ENCODE assay signal across 12 cellular contexts in the genomic region with DNA sequence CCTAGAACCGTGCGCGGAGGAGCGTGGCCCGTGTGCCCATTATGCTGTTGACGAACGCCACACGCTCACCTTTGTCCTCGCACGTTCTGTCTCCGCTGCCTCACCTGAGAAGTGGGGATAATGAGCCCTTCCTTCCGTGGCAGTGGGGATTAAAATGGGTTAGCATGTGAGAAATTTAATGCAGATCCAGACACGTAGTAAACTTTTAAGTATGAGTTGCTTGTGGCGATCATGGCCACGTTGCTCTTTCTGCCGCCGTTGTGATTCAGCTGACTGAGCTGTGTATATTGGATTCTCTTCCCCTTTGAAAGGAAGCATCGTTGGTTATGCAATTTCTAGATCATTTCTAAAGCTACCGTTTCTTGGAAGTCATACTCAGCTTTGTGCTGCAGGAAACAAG. TPM values are rescaled to one million over a fixed set of nuclear protein-coding genes. Genes with fewer than 3 reads are reported as not detected.
DNase-seq lines count a peak whose midpoint lies in the region; ATAC-seq, FAIRE-seq and TF ChIP-seq lines count a peak whose summit lies in the region.
"Had no signal": no experiment of that assay in that cellular context is flagged by ENCODE, and none has a peak within 500 bp of the region (broad histone marks: within the 10 kb centered on the region; RNA-seq: fewer than 3 reads in every experiment).

No MANE protein-coding gene starts in this region.

- ATAC-seq in HG03095 (IDR thresholded peaks at IDR 0.05; ENCODE audit: unreplicated experiment): no peak

- H3K36me3 Mint-ChIP-seq in nephron (ENCODE audit: low read depth): peaks cover 30% of the 10 kb centered on the region

- peak; percentile 62 for FAIRE-seq in GM12891 (lab: Jason Lieb, UNC)
- no peak for FAIRE-seq in urothelium cell line (lab: Jason Lieb, UNC)

- peaks cover 33% of the 10 kb centered on the region for H3K4me1 ChIP-seq in effector memory CD4-positive, alpha-beta T cell (ENCODE audit: control insufficient read depth, insufficient read depth, low read length, poor library complexity, severe bottlenecking)

- TF ChIP-seq CTCF in nephron (IDR thresholded peaks at IDR 0.05; ENCODE audit: unreplicated experiment in 3 of 3): no peak

- H3K27me3 ChIP-seq in effector memory CD4-positive, alpha-beta T cell (replicated peaks; ENCODE audit: control insufficient read depth, insufficient read depth, low read length, poor library complexity, severe bottlenecking): no peaks in the 10 kb centered on the region
- H3K27me3 ChIP-seq: brain microvascular endothelial cell had no signal

- no peaks in the 10 kb centered on the region for H3K9me3 Mint-ChIP-seq in nephron

- H3K9me3 ChIP-seq in effector memory CD4-positive, alpha-beta T cell (ENCODE audit: control insufficient read depth, low read length): no peaks in the 10 kb centered on the region

- DNase-seq in GM12891 (ENCODE audit: insufficient read length, low spot score) (no peak), SIG-M5 (lab: John Stamatoyannopoulos, UW) (peak; percentile 56), DMS53 (lab: John Stamatoyannopoulos, UW) (no peak), urothelium cell line (ENCODE audit: low spot score) (no peak), COR-L47 (lab: John Stamatoyannopoulos, UW) (no peak)
- DNase-seq in effector memory CD4-positive, alpha-beta T cell: no peak
- DNase-seq: activated CD4-positive, alpha-beta T cell treated with anti-CD3 and anti-CD28 coated beads, Interleukin-2, amount 50 U/mL, for 1 hour; brain microvascular endothelial cell; IMR-90 had no signal

- TF ChIP-seq POLR2A in GM12891 (IDR thresholded peaks at IDR 0.05; ENCODE audit: low read depth, low read length): no peak

- H3K4me3 Mint-ChIP-seq in nephron: no peak overlapping the region

- H3K27ac Mint-ChIP-seq in nephron: peak overlapping the region; percentile 25 to 93 (median 86)

- no peaks in the 10 kb centered on the region for H3K27me3 Mint-ChIP-seq in nephron (ENCODE audit: low read depth)

- peak overlapping the region; percentile 16 for H3K27ac ChIP-seq in effector memory CD4-positive, alpha-beta T cell (ENCODE audit: insufficient read depth, low read length, poor library complexity, severe bottlenecking)
- H3K27ac ChIP-seq: brain microvascular endothelial cell, RWPE1 had no signal

- peaks cover 51% of the 10 kb centered on the region for H3K4me1 Mint-ChIP-seq in nephron

- peaks cover 18% of the 10 kb centered on the region for H3K36me3 ChIP-seq in effector memory CD4-positive, alpha-beta T cell (ENCODE audit: control insufficient read depth, insufficient read depth, low read length)

- H3K4me3 ChIP-seq in effector memory CD4-positive, alpha-beta T cell (ENCODE audit: insufficient read depth, low read depth, low read length, poor library complexity, severe bottlenecking): peak overlapping the region; percentile 19

TF ChIP-seq in GM12891, 5 proteins besides CTCF, POLR2A, EP300 and RAD21:
- TF ChIP-seq TAF1 (IDR thresholded peaks at IDR 0.05; ENCODE audit: low read depth, low read length): no peak
- no peak for TF ChIP-seq SPI1 (IDR thresholded peaks at IDR 0.05; ENCODE audit: low read depth, low read length)
- TF ChIP-seq POU2F2 (IDR thresholded peaks at IDR 0.05; ENCODE audit: low read depth, low read length): no peak
- no peak for TF ChIP-seq PAX5 (IDR thresholded peaks at IDR 0.05; ENCODE audit: insufficient read depth, low read length, severe bottlenecking)
- no peak for TF ChIP-seq POLR2AphosphoS5 (IDR thresholded peaks at IDR 0.05; ENCODE audit: low read depth, low read length)

RNA-seq across cellular contexts. Expression of gene TBC1D14, which starts 16.5 kb away (rescaled TPM):
- 14.7 TPM for polyA plus RNA-seq in GM12891 (2012; ENCODE audit: low read depth, missing spikeins)
